2 cellular contexts compared by ENCODE assay signal in genomic region chr7:16693601-16694318, GRCh38.
TF ChIP-seq lines count a peak whose summit lies in the region.

No MANE protein-coding gene starts in this region.

TF ChIP-seq in IMR-90, 13 proteins besides CTCF, POLR2A, EP300 and RAD21:
- TF ChIP-seq ELK1 (IDR thresholded peaks at IDR 0.05; ENCODE audit: borderline replicate concordance, low read depth, low read length) (no peak), RCOR1 (IDR thresholded peaks at IDR 0.05; ENCODE audit: insufficient replicate concordance, low read length) (no peak), CEBPB (IDR thresholded peaks at IDR 0.05; ENCODE audit: low read depth, low read length) (no peak), RFX5 (IDR thresholded peaks at IDR 0.05; ENCODE audit: low read depth, low read length) (no peak), MAFK (IDR thresholded peaks at IDR 0.05; ENCODE audit: low read depth, low read length) (no peak), BHLHE40 (IDR thresholded peaks at IDR 0.05; ENCODE audit: low read depth, low read length) (no peak), NFE2L2 (IDR thresholded peaks at IDR 0.05; ENCODE audit: low read depth, low read length) (no peak), SMC3 (IDR thresholded peaks at IDR 0.05; ENCODE audit: low read depth, low read length) (no peak), MAZ (IDR thresholded peaks at IDR 0.05; ENCODE audit: borderline replicate concordance, low read depth, low read length) (no peak), FOS (IDR thresholded peaks at IDR 0.05; ENCODE audit: low read depth, low read length) (no peak), CHD1 (IDR thresholded peaks at IDR 0.05; ENCODE audit: low read depth, low read length) (no peak), MXI1 (IDR thresholded peaks at IDR 0.05; ENCODE audit: borderline replicate concordance, low read depth, low read length) (no peak)
- TF ChIP-seq, protein P1, sequence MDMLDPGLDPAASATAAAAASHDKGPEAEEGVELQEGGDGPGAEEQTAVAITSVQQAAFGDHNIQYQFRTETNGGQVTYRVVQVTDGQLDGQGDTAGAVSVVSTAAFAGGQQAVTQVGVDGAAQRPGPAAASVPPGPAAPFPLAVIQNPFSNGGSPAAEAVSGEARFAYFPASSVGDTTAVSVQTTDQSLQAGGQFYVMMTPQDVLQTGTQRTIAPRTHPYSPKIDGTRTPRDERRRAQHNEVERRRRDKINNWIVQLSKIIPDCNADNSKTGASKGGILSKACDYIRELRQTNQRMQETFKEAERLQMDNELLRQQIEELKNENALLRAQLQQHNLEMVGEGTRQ (IDR thresholded peaks at IDR 0.05; ENCODE audit: low read depth, low read length): no peak

TF ChIP-seq in SK-N-SH, 30 proteins besides CTCF, POLR2A, EP300 and RAD21:
- TF ChIP-seq POLR2AphosphoS5 (IDR thresholded peaks at IDR 0.05; ENCODE audit: low read depth, low read length) (no peak), IRF3 (IDR thresholded peaks at IDR 0.05; ENCODE audit: low read depth, low read length) (no peak), NRF1 (IDR thresholded peaks at IDR 0.05; ENCODE audit: low read depth, low read length) (no peak), TCF12 (IDR thresholded peaks at IDR 0.05) (no peak), FOSL2 (IDR thresholded peaks at IDR 0.05; ENCODE audit: borderline replicate concordance, low read depth) (no peak), CHD2 (IDR thresholded peaks at IDR 0.05; ENCODE audit: low read length, partially characterized antibody) (no peak), RCOR1 (IDR thresholded peaks at IDR 0.05; ENCODE audit: low read length) (no peak)
- TF ChIP-seq, protein P2, sequence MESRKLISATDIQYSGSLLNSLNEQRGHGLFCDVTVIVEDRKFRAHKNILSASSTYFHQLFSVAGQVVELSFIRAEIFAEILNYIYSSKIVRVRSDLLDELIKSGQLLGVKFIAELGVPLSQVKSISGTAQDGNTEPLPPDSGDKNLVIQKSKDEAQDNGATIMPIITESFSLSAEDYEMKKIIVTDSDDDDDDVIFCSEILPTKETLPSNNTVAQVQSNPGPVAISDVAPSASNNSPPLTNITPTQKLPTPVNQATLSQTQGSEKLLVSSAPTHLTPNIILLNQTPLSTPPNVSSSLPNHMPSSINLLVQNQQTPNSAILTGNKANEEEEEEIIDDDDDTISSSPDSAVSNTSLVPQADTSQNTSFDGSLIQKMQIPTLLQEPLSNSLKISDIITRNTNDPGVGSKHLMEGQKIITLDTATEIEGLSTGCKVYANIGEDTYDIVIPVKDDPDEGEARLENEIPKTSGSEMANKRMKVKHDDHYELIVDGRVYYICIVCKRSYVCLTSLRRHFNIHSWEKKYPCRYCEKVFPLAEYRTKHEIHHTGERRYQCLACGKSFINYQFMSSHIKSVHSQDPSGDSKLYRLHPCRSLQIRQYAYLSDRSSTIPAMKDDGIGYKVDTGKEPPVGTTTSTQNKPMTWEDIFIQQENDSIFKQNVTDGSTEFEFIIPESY (IDR thresholded peaks at IDR 0.05; ENCODE audit: borderline replicate concordance, low read depth): no peak
- TF ChIP-seq, protein P3, sequence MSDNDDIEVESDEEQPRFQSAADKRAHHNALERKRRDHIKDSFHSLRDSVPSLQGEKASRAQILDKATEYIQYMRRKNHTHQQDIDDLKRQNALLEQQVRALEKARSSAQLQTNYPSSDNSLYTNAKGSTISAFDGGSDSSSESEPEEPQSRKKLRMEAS (IDR thresholded peaks at IDR 0.05; ENCODE audit: low read depth): no peak
